ENCODE assay signal across 9 cellular contexts in genomic region chr1:47997289-47998200, GRCh38. TPM values are rescaled to one million over a fixed set of nuclear protein-coding genes. Genes with fewer than 3 reads are reported as not detected.
DNase-seq lines count a peak whose midpoint lies in the region; ATAC-seq, FAIRE-seq and TF ChIP-seq lines count a peak whose summit lies in the region.
"Had no signal": no experiment of that assay in that cellular context is flagged by ENCODE, and none has a peak within 500 bp of the region (broad histone marks: within the 10 kb centered on the region; RNA-seq: fewer than 3 reads in every experiment).

TSS of gene TRABD2B (minus strand) at chr1:47997385.

- H3K4me3 ChIP-seq in astrocyte (ENCODE audit: insufficient read depth, low read depth, low read length), result peak within 1 kb of the TSS; percentile 33
- peak within 1 kb of the TSS; percentile 80 to 92 for H3K4me3 ChIP-seq in aorta (ENCODE audit: low read length in 2 of 2)

- H3K9me3 Mint-ChIP-seq in IgD-negative memory B cell (no peaks in the 10 kb centered on the region), astrocyte (ENCODE audit: unreplicated experiment) (peaks cover 4% of the 10 kb centered on the region)

- peak within 1 kb of the TSS in 3 of 4 donors; percentile 71 to 87 (median 75) for H3K4me3 Mint-ChIP-seq in IgD-negative memory B cell
- peak within 1 kb of the TSS; percentile 88 for H3K4me3 Mint-ChIP-seq in astrocyte (ENCODE audit: unreplicated experiment)

- H3K27ac ChIP-seq in astrocyte (ENCODE audit: low read depth, low read length), result no peak within 1 kb of the TSS
- H3K27ac ChIP-seq in aorta (ENCODE audit: low read depth in 1 of 2, low read length in 2 of 2), result peak within 1 kb of the TSS in 1 of 2 donors; percentile 45
- H3K27ac ChIP-seq: epithelial cell of prostate had no signal

- no peak for FAIRE-seq in astrocyte (lab: Jason Lieb, UNC)

- H3K27me3 ChIP-seq in astrocyte (ENCODE audit: insufficient read depth, low read length) (peaks cover 39% of the 10 kb centered on the region), aorta (ENCODE audit: control insufficient read depth in 1 of 2, insufficient read depth in 2 of 2, low read length in 1 of 2) (no peaks in the 10 kb centered on the region)

- peak; percentile 92 for DNase-seq in D341Med (ENCODE audit: low spot score)
- peak in 4 of 5 donors; percentile 36 to 49 (median 40) for DNase-seq in T-helper 1 cell
- DNase-seq in astrocyte (ENCODE audit: low read depth), result peak; percentile 8
- DNase-seq in hippocampal formation (lab: John Stamatoyannopoulos, UW), result peak; percentile 58 to 77
- peak; percentile 92 for DNase-seq in retina
- DNase-seq in aorta, result peak; percentile 86 to 95

- H3K79me2 ChIP-seq in astrocyte (ENCODE audit: insufficient read depth, low read length), result no peaks in the 10 kb centered on the region

- H4K20me1 ChIP-seq in astrocyte (ENCODE audit: insufficient read depth, low read length), result no peaks in the 10 kb centered on the region

- H3K4me1 Mint-ChIP-seq in IgD-negative memory B cell (peaks cover 0 to 5% (median 5%) of the 10 kb centered on the region in 3 donors), astrocyte (ENCODE audit: low read depth, unreplicated experiment) (peaks cover 10% of the 10 kb centered on the region)

- H3K27ac Mint-ChIP-seq in IgD-negative memory B cell (peak within 1 kb of the TSS in 1 of 3 donors; percentile 35), astrocyte (ENCODE audit: unreplicated experiment) (peak within 1 kb of the TSS; percentile 41)

- H3K4me1 ChIP-seq in astrocyte (ENCODE audit: insufficient read depth, low read length) (no peaks in the 10 kb centered on the region), aorta (ENCODE audit: control insufficient read depth in 1 of 2, insufficient read depth in 2 of 2, low read length in 2 of 2) (no peaks in the 10 kb centered on the region)

- H3K9ac ChIP-seq in astrocyte (ENCODE audit: low read length), result no peak within 1 kb of the TSS

- peak; percentile 67 for TF ChIP-seq CTCF in astrocyte (IDR thresholded peaks at IDR 0.05; ENCODE audit: insufficient read depth, low read depth, low read length)

- H2AFZ ChIP-seq in astrocyte (ENCODE audit: low read depth, low read length), result peak within 1 kb of the TSS; percentile 39

- H3K9me3 ChIP-seq in astrocyte (ENCODE audit: insufficient read depth, low read depth, low read length), result no peaks in the 10 kb centered on the region
- no peaks in the 10 kb centered on the region for H3K9me3 ChIP-seq in aorta (ENCODE audit: control insufficient read depth, low read length)

- ATAC-seq in GM21526 (IDR thresholded peaks at IDR 0.05; ENCODE audit: low FRiP score, unreplicated experiment) (peak; percentile 88), aorta (ENCODE audit: low FRiP score) (peak; percentile 90)

- H3K36me3 ChIP-seq in astrocyte (ENCODE audit: insufficient read depth, low read length) (no peaks in the 10 kb centered on the region), aorta (ENCODE audit: control insufficient read depth in 1 of 2, insufficient read depth in 2 of 2, low read length in 1 of 2) (no peaks in the 10 kb centered on the region)

- H3K4me2 ChIP-seq in astrocyte (ENCODE audit: low read length), result peak within 1 kb of the TSS; percentile 81

- intact Hi-C loops in aorta (cut with DNase I), result loop anchor here (1.0 to 5.0 kb wide), 5 partner anchors 63 to 260 kb away; no protein-coding TSS in a partner anchor

- H3K36me3 Mint-ChIP-seq in IgD-negative memory B cell, result no peaks in the 10 kb centered on the region
- H3K36me3 Mint-ChIP-seq in astrocyte (ENCODE audit: low read depth, unreplicated experiment), result peaks cover 2% of the 10 kb centered on the region

- peaks cover 42% of the 10 kb centered on the region for H3K27me3 Mint-ChIP-seq in IgD-negative memory B cell
- peaks cover 44% of the 10 kb centered on the region for H3K27me3 Mint-ChIP-seq in astrocyte (ENCODE audit: low read depth, unreplicated experiment)

- WGBS in aorta, 2 donors, result 3 to 6% methylated on average over 39 to 83 of the region's 86 CpGs

RNA-seq across cellular contexts. Expression of gene TRABD2B, which starts in this region (rescaled TPM):
- not detected for polyA plus RNA-seq in IgD-negative memory B cell
- total RNA-seq in astrocyte, result 0.89 and 1.8 TPM in 2 replicates
- 10 to 100 TPM; 10.6 to 13.3 TPM for total RNA-seq in aorta
- 1 to 10 TPM; 6.0 to 6.5 TPM for polyA plus RNA-seq in aorta

Comparison
In these comparisons a context has a peak if more than half of its experiments do, and no peak if none do; other contexts are left out.
1. DNase-seq: peak in every context shown above with its lines; median percentile 92 in D341Med; 92 in retina; 90 in aorta; 68 in hippocampal formation; 40 in T-helper 1 cell; 8 in astrocyte.